In the genomic region with DNA sequence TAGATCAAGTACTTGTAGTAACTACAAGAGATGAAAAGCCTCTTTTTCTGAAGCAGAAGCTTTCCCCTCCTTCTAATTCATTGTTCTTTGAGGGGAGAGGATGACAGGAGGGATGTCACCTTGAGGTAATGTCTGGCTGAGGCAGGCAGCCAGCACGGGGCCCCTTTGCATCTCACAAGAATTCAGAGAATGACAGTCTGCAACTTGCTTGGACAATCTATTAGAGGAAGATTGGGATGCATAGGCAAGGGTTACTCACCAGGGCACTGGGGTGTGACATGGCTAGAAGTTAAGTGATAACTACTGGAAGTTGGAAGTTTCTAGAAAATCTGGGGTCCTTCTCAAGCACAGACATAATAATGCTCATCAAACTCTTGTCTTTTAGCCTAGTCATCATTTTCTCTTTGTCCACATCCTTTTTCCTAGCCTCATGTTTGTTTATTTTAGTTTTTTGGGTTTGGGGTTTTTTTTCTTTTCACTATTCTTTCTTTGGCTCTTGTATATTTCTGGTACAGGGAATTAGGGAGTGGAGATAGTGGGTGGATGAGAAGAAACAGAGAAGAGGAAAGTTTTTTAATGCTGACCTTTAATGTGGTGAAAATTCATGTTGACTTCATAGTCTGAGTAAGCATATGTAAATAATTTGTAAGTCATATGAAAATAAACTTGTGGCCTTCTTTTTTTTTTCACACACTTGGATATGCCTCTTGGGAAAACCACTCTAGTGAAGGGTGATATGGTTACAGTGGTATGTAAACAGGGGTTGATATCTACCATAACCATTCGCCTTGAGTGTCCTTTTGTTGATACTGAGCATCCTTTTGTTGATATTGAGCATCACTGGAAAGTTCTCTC, we compare ENCODE assay signal across 14 cellular contexts. TPM values are rescaled to one million over a fixed set of nuclear protein-coding genes. Genes with fewer than 3 reads are reported as not detected.
DNase-seq lines count a peak whose midpoint lies in the region; ATAC-seq and TF ChIP-seq lines count a peak whose summit lies in the region.
"Had no signal": no experiment of that assay in that cellular context is flagged by ENCODE, and none has a peak within 500 bp of the region (broad histone marks: within the 10 kb centered on the region; RNA-seq: fewer than 3 reads in every experiment).

No MANE protein-coding gene starts in this region.

- TF ChIP-seq CTCF in fibroblast of villous mesenchyme (IDR thresholded peaks at IDR 0.05; ENCODE audit: insufficient read depth, low read depth, low read length): no peak
- no peak for TF ChIP-seq CTCF in upper lobe of right lung (IDR thresholded peaks at IDR 0.05)

- no peak overlapping the region for H3K9ac ChIP-seq in neuronal stem cell (ENCODE audit: low read depth, low read length, poor library complexity)

- H3K27ac ChIP-seq in neuronal stem cell (replicated peaks; ENCODE audit: low read length): no peak overlapping the region
- H3K27ac ChIP-seq in upper lobe of right lung: no peak overlapping the region
- H3K27ac ChIP-seq in right cardiac atrium (ENCODE audit: low read length): no peak overlapping the region
- H3K27ac ChIP-seq: PC-9 had no signal

- H3K9me3 ChIP-seq in neuronal stem cell (replicated peaks in 1 of 2; ENCODE audit: control insufficient read depth in 2 of 2, insufficient read depth in 1 of 2, low read depth in 1 of 2, low read length in 2 of 2) (no peaks in the 10 kb centered on the region), upper lobe of right lung (no peaks in the 10 kb centered on the region), right cardiac atrium (ENCODE audit: control insufficient read depth, low read length) (no peaks in the 10 kb centered on the region)

- H3K79me1 ChIP-seq in neuronal stem cell (ENCODE audit: low read depth, low read length): no peaks in the 10 kb centered on the region

- WGBS in neuronal stem cell (ENCODE audit: extremely low coverage in 2 of 2, insufficient read length in 2 of 2, insufficient replicate concordance in 1 of 2), 2 donors: no CpG with 5 or more reads among the region's 2 CpGs
- 54% methylated on average over 2 of the region's 2 CpGs for WGBS in right cardiac atrium

- no peak overlapping the region for H3K14ac ChIP-seq in neuronal stem cell (ENCODE audit: low read length)

- H3K36me3 ChIP-seq in neuronal stem cell (replicated peaks in 1 of 2; ENCODE audit: control insufficient read depth in 2 of 2, insufficient read depth in 2 of 2, low read length in 2 of 2): peaks cover 8 to 55% of the 10 kb centered on the region in 2 donors
- peaks cover 4% of the 10 kb centered on the region for H3K36me3 ChIP-seq in upper lobe of right lung

- no peak overlapping the region for H2BK15ac ChIP-seq in neuronal stem cell (ENCODE audit: low read length)

- peaks cover 6 to 12% of the 10 kb centered on the region in 2 donors for H3K4me1 ChIP-seq in neuronal stem cell (ENCODE audit: control insufficient read depth in 2 of 2, insufficient read depth in 1 of 2, low read depth in 1 of 2, low read length in 2 of 2)
- H3K4me1 ChIP-seq in upper lobe of right lung: peaks cover 26% of the 10 kb centered on the region
- H3K4me1 ChIP-seq in right cardiac atrium (ENCODE audit: control insufficient read depth, insufficient read depth, low read length): peaks cover 13% of the 10 kb centered on the region

- H2BK120ac ChIP-seq in neuronal stem cell (ENCODE audit: low read depth, low read length): no peak overlapping the region

- H2BK5ac ChIP-seq in neuronal stem cell (ENCODE audit: low read length): no peak overlapping the region

- H2BK12ac ChIP-seq in neuronal stem cell (ENCODE audit: low read length): no peak overlapping the region

- H3K27me3 ChIP-seq in neuronal stem cell (ENCODE audit: control insufficient read depth in 3 of 3, insufficient read depth in 3 of 3, low read depth in 1 of 3, low read length in 3 of 3) (no peaks in the 10 kb centered on the region), upper lobe of right lung (no peaks in the 10 kb centered on the region), right cardiac atrium (ENCODE audit: control insufficient read depth, insufficient read depth) (no peaks in the 10 kb centered on the region)

- ATAC-seq in upper lobe of right lung: no peak
- no peak for ATAC-seq in right cardiac atrium

- no peak overlapping the region for H3K4me2 ChIP-seq in neuronal stem cell (ENCODE audit: insufficient read depth, low read length, poor library complexity, severe bottlenecking)
- H3K4me2 ChIP-seq: PC-9 had no signal

- DNase-seq in GM03348 (ENCODE audit: low spot score) (peak; percentile 19), SW480 (ENCODE audit: low spot score) (peak; percentile 17), fibroblast of villous mesenchyme (ENCODE audit: low read depth) (peak; percentile 95), smooth muscle cell of the brain vasculature (ENCODE audit: low read depth, low spot score) (peak; percentile 74), SKM-1 treated with dmso at 0.1 percent for 144 hours (lab: John Stamatoyannopoulos, UW; ENCODE audit: unreplicated experiment) (no peak), neuronal stem cell (ENCODE audit: low spot score) (no peak), upper lobe of right lung (no peak), right cardiac atrium (no peak)
- DNase-seq: cortex of kidney, DMS79, glutamatergic neuron, NCI-H2171 treated with DMSO at 0.1 percent for 48 hours, PC-9 had no signal

- H3K4me3 ChIP-seq in fibroblast of villous mesenchyme (ENCODE audit: low read depth, low read length): no peak overlapping the region
- H3K4me3 ChIP-seq in neuronal stem cell (ENCODE audit: low read length in 2 of 2): no peak overlapping the region
- H3K4me3 ChIP-seq in upper lobe of right lung: no peak overlapping the region
- H3K4me3 ChIP-seq in right cardiac atrium (ENCODE audit: low read length): no peak overlapping the region
- H3K4me3 ChIP-seq: lung, PC-9 had no signal

- H3K18ac ChIP-seq in neuronal stem cell (ENCODE audit: low read length): no peak overlapping the region

- H3K4ac ChIP-seq in neuronal stem cell (ENCODE audit: low read length): no peak overlapping the region

- H4K8ac ChIP-seq in neuronal stem cell (ENCODE audit: low read depth, low read length): no peak overlapping the region

- intact Hi-C loops in upper lobe of right lung (cut with DNase I): no loop called here
- intact Hi-C loops in right cardiac atrium (cut with DNase I): loop anchor here in 3 of 4 donors (10.0 kb wide), 3 partner anchors 59 to 189 kb away; no protein-coding TSS in a partner anchor

- no peak overlapping the region for H3K23ac ChIP-seq in neuronal stem cell (ENCODE audit: low read depth, low read length, poor library complexity)

- no peak overlapping the region for H4K91ac ChIP-seq in neuronal stem cell (ENCODE audit: low read depth, low read length, poor library complexity)

- H2AFZ ChIP-seq in neuronal stem cell (ENCODE audit: low read length): no peak overlapping the region
- H2AFZ ChIP-seq: PC-9 had no signal

- H2AK5ac ChIP-seq in neuronal stem cell (ENCODE audit: low read depth, low read length): no peak overlapping the region

RNA-seq across cellular contexts. Expression of a gene that starts 55.1 kb away (rescaled TPM):
- total RNA-seq in fibroblast of villous mesenchyme: 29.6 and 33.7 TPM in 2 replicates
- 25.2 TPM for polyA plus RNA-seq in neuronal stem cell (2013, experiment 1 of 2)
- polyA plus RNA-seq in neuronal stem cell (2013, experiment 2 of 2): 26.5 TPM
- 26.0 TPM for total RNA-seq in upper lobe of right lung
- total RNA-seq in right cardiac atrium: 10 to 100 TPM; 18.3 to 22.2 (median 21.1) TPM
- polyA plus RNA-seq in right cardiac atrium: 8.0 TPM

RNA-seq across cellular contexts. Expression of a gene that starts 55.5 kb away (rescaled TPM):
- total RNA-seq in fibroblast of villous mesenchyme (10.0 and 13.0 TPM in 2 replicates), upper lobe of right lung (36.1 TPM), right cardiac atrium (10 to 100 TPM in 2 of 4 donors, 1 to 10 TPM in 2; 9.6 to 10.9 (median 10.2) TPM)
- polyA plus RNA-seq in neuronal stem cell (2013, experiment 1 of 2): 61.0 TPM
- 60.6 TPM for polyA plus RNA-seq in neuronal stem cell (2013, experiment 2 of 2)
- 15.0 TPM for polyA plus RNA-seq in right cardiac atrium

Comparison
In these comparisons a context has a peak if more than half of its experiments do, and no peak if none do; other contexts are left out.
1. DNase-seq: peak in GM03348 (single experiment), SW480 (single experiment), fibroblast of villous mesenchyme (single experiment) and smooth muscle cell of the brain vasculature (single experiment); none in SKM-1 treated with dmso at 0.1 percent for 144 hours (single experiment), neuronal stem cell (single experiment), upper lobe of right lung (single experiment) and right cardiac atrium (0 of 3).